ENCODE assay signal across 7 cellular contexts in the genomic region with DNA sequence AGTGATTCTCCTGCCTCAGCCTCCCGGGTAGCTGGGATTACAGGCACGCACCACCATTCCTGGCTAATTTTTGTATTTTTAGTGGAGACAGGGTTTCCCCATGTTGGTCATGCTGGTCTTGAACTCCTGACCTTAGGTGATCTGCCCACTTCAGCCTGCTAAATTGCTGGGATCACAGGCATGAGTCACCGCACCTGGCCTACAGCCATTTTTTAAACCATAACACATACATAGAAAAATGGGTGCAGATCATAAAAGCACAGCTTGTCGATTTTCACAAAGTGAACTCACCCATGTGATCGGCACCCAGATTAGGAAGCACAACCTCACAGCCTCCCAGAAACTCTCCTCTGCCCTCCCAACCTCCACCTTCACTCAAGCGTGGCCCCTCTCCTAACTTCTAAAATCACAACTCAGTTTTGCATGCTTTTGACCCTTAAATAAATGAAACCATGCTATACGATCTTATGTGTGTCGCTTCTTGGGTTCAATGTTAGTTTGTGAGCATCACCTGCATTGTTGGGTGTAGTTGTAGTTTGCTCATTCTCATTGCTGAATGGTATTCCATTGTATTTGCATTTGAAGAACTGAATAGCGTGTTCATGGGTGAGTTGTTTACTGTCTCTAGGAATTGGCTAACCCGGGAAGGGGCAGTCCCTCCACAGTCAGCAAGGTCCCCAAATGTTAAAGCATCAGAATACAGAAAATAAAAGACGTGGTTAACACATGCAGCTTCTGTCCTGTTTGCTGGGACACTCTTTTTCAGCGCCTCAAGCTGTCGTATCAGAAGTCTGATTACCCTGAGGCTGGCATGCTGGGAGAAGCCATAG.
DNase-seq lines count a peak whose midpoint lies in the region; ATAC-seq, FAIRE-seq and TF ChIP-seq lines count a peak whose summit lies in the region.
"Not testable (repeated sequence)": the region's sequence is repeated elsewhere in the genome, so short reads cannot be mapped to it uniquely, and the experiment has no call there.

No MANE protein-coding gene starts in this region.

- not testable (repeated sequence) for H3K4me2 ChIP-seq in H1 (ENCODE audit: insufficient read depth in 1 of 2, low read depth in 2 of 2, low read length in 2 of 2)

- H2BK12ac ChIP-seq in H1 (ENCODE audit: low read depth, low read length): not testable (repeated sequence)

- H3K27ac Mint-ChIP-seq in activated naive CD4-positive, alpha-beta T cell treated with anti-CD3 and anti-CD28 coated beads for 36 hours: peak overlapping the region; percentile 52
- not testable (repeated sequence) for H3K27ac Mint-ChIP-seq in stimulated activated naive B cell treated with anti-CD40 and anti-IgM and Interleukin-4, amounts not matched to agents 10 μg/mL and 1 μg/mL and 100 μg/mL, for 72 hours

- not testable (repeated sequence) for TF ChIP-seq CTCF in H1 (IDR thresholded peaks at IDR 0.05; ENCODE audit: control extremely low read depth in 1 of 3, insufficient read depth in 1 of 3, low read depth in 1 of 3, low read length in 3 of 3)

- POLR2A ChIA-PET in H1 (lab: Charles Lee; ENCODE audit: partially characterized antibody): interaction anchor here (1.4 kb wide), 1 partner anchor 91 kb away, joined by 4 read pairs; no protein-coding TSS in a partner anchor

- H3K27me3 ChIP-seq in NT2/D1 (ENCODE audit: insufficient read depth, insufficient read length); H1 (replicated peaks in 1 of 4; ENCODE audit: control insufficient read depth in 3 of 4, extremely low read depth in 1 of 4, insufficient read depth in 3 of 4, low read length in 3 of 4): not testable (repeated sequence)

- H3K9ac ChIP-seq in NT2/D1 (ENCODE audit: insufficient read length, low read depth): peak overlapping the region; percentile 32
- H3K9ac ChIP-seq in H1 (replicated peaks in 1 of 4; ENCODE audit: extremely low read depth in 1 of 4, low read depth in 3 of 4, low read length in 3 of 4): not testable (repeated sequence)

- not testable (repeated sequence) for H3K4me3 Mint-ChIP-seq in activated naive CD4-positive, alpha-beta T cell treated with anti-CD3 and anti-CD28 coated beads for 36 hours; stimulated activated naive B cell treated with anti-CD40 and anti-IgM and Interleukin-4, amounts not matched to agents 10 μg/mL and 1 μg/mL and 100 μg/mL, for 72 hours

- H3K27ac ChIP-seq in H1 (ENCODE audit: low read depth, low read length): not testable (repeated sequence)

- intact Hi-C loops in activated naive CD4-positive, alpha-beta T cell treated with anti-CD3 and anti-CD28 coated beads for 36 hours (cut with micrococcal nuclease): not testable (repeated sequence)

- not testable (repeated sequence) for TF ChIP-seq POLR2A in H1 (IDR thresholded peaks at IDR 0.05; ENCODE audit: control extremely low read depth in 1 of 2, low read depth in 2 of 2, low read length in 2 of 2)

- H3K18ac ChIP-seq in H1 (ENCODE audit: extremely low read depth, low read length): 0 out of 2 replicates have a peak overlapping the region, but pooled peaks have one; percentile 25

- H3K79me2 ChIP-seq in H1 (ENCODE audit: control insufficient read depth in 1 of 2, insufficient read depth in 2 of 2, low read length in 2 of 2): not testable (repeated sequence)

- H3K23ac ChIP-seq in H1 (ENCODE audit: insufficient read length): not testable (repeated sequence)

- not testable (repeated sequence) for H3K79me1 ChIP-seq in H1 (ENCODE audit: low read depth, low read length)

- not testable (repeated sequence) for H2AFZ ChIP-seq in H1 (ENCODE audit: low read length)

- H2AK5ac ChIP-seq in H1 (ENCODE audit: low read depth, low read length): not testable (repeated sequence)

- TF ChIP-seq RAD21 in H1 (IDR thresholded peaks at IDR 0.05 in 1 of 2, conservative IDR thresholded peaks at IDR 0.05 in 1 of 2; ENCODE audit: low read depth in 2 of 2, low read length in 2 of 2): not testable (repeated sequence)

- H4K20me1 ChIP-seq in H1 (replicated peaks in 1 of 2; ENCODE audit: control insufficient read depth in 1 of 2, insufficient read depth in 2 of 2, low read length in 2 of 2): not testable (repeated sequence)

- H4K8ac ChIP-seq in H1 (ENCODE audit: extremely low read depth, insufficient read depth, low read length): not testable (repeated sequence)

- H3K36me3 Mint-ChIP-seq in activated naive CD4-positive, alpha-beta T cell treated with anti-CD3 and anti-CD28 coated beads for 36 hours (ENCODE audit: low read depth): peaks cover 17% of the 10 kb centered on the region
- not testable (repeated sequence) for H3K36me3 Mint-ChIP-seq in stimulated activated naive B cell treated with anti-CD40 and anti-IgM and Interleukin-4, amounts not matched to agents 10 μg/mL and 1 μg/mL and 100 μg/mL, for 72 hours

- not testable (repeated sequence) for H2BK15ac ChIP-seq in H1 (ENCODE audit: low read length)

- CTCF ChIA-PET in activated naive CD4-positive, alpha-beta T cell treated with anti-CD3 and anti-CD28 coated beads for 36 hours (lab: Charles Lee): interaction anchor here (1.0 to 7.0 kb wide), 3 partner anchors 11 to 25 kb away, joined by 3 to 64 read pairs (median 53); no protein-coding TSS in a partner anchor
- CTCF ChIA-PET in H1 (lab: Charles Lee; ENCODE audit: partially characterized antibody): interaction anchor here (1.2 to 6.8 kb wide), 3 partner anchors 22 to 355 kb away, joined by 3 to 47 read pairs (median 36); no protein-coding TSS in a partner anchor

- not testable (repeated sequence) for H2BK5ac ChIP-seq in H1 (ENCODE audit: low read depth, low read length)

- not testable (repeated sequence) for H2BK20ac ChIP-seq in H1 (ENCODE audit: low read length)

- peak; percentile 50 for ATAC-seq in GM19395 (IDR thresholded peaks at IDR 0.05; ENCODE audit: unreplicated experiment)
- ATAC-seq in HG02610 (IDR thresholded peaks at IDR 0.05; ENCODE audit: unreplicated experiment): peak; percentile 46
- peak; percentile 59 to 62 for ATAC-seq in stimulated activated naive B cell treated with anti-CD40 and anti-IgM and Interleukin-4, amounts not matched to agents 10 μg/mL and 1 μg/mL and 100 μg/mL, for 72 hours (replicated peaks)

- not testable (repeated sequence) for DNase-seq in GM18507 (ENCODE audit: extremely low spot score, insufficient read length, low read depth); H1 (ENCODE audit: low read depth in 1 of 2, low spot score in 2 of 2); stimulated activated naive B cell treated with anti-CD40 and anti-IgM and Interleukin-4, amounts not matched to agents 10 μg/mL and 1 μg/mL and 100 μg/mL, for 72 hours
- DNase-seq in NT2/D1 (ENCODE audit: low read depth, low spot score): peak; percentile 23
- DNase-seq in activated naive CD4-positive, alpha-beta T cell treated with anti-CD3 and anti-CD28 coated beads for 36 hours: peak; percentile 56

- H3K14ac ChIP-seq in H1 (ENCODE audit: insufficient read length): not testable (repeated sequence)

- H3K9me3 ChIP-seq in NT2/D1 (ENCODE audit: insufficient read depth, low read length); H1 (ENCODE audit: insufficient read depth in 2 of 2, low read depth in 1 of 2, low read length in 1 of 2): not testable (repeated sequence)

- not testable (repeated sequence) for H2BK120ac ChIP-seq in H1 (replicated peaks; ENCODE audit: low read depth, low read length)

- not testable (repeated sequence) for H4K5ac ChIP-seq in H1 (ENCODE audit: insufficient read length, low read depth, low read length)

- peak; percentile 81 for FAIRE-seq in GM18507 (lab: Jason Lieb, UNC)
- peak; percentile 81 for FAIRE-seq in H1 (lab: Jason Lieb, UNC)

- not testable (repeated sequence) for H3K4me3 ChIP-seq in NT2/D1 (ENCODE audit: insufficient read length, low read depth); H1 (ENCODE audit: extremely low read depth in 1 of 4, insufficient read depth in 2 of 4, low read depth in 3 of 4, low read length in 4 of 4)

- not testable (repeated sequence) for H3K36me3 ChIP-seq in NT2/D1 (ENCODE audit: insufficient read depth, insufficient read length, low read length); H1 (ENCODE audit: control insufficient read depth in 2 of 4, insufficient read depth in 4 of 4, low read length in 3 of 4)

- H3K9me3 Mint-ChIP-seq in activated naive CD4-positive, alpha-beta T cell treated with anti-CD3 and anti-CD28 coated beads for 36 hours; stimulated activated naive B cell treated with anti-CD40 and anti-IgM and Interleukin-4, amounts not matched to agents 10 μg/mL and 1 μg/mL and 100 μg/mL, for 72 hours: not testable (repeated sequence)

- not testable (repeated sequence) for H3K4ac ChIP-seq in H1 (replicated peaks; ENCODE audit: insufficient read length, low read depth, low read length)

- not testable (repeated sequence) for H4K91ac ChIP-seq in H1 (replicated peaks; ENCODE audit: insufficient read length, low read length)

- not testable (repeated sequence) for H3K27me3 Mint-ChIP-seq in activated naive CD4-positive, alpha-beta T cell treated with anti-CD3 and anti-CD28 coated beads for 36 hours (ENCODE audit: low read depth); stimulated activated naive B cell treated with anti-CD40 and anti-IgM and Interleukin-4, amounts not matched to agents 10 μg/mL and 1 μg/mL and 100 μg/mL, for 72 hours

- peaks cover 50% of the 10 kb centered on the region for H3K4me1 Mint-ChIP-seq in activated naive CD4-positive, alpha-beta T cell treated with anti-CD3 and anti-CD28 coated beads for 36 hours (ENCODE audit: low read depth)
- H3K4me1 Mint-ChIP-seq in stimulated activated naive B cell treated with anti-CD40 and anti-IgM and Interleukin-4, amounts not matched to agents 10 μg/mL and 1 μg/mL and 100 μg/mL, for 72 hours: peaks cover 27 to 33% of the 10 kb centered on the region in 2 donors

- not testable (repeated sequence) for TF ChIP-seq EP300 in H1 (IDR thresholded peaks at IDR 0.05; ENCODE audit: borderline replicate concordance in 1 of 2, low read depth in 2 of 2, low read length in 2 of 2)

- H3K23me2 ChIP-seq in H1 (ENCODE audit: low read depth, low read length): not testable (repeated sequence)

- WGBS in H1 (ENCODE audit: extremely low coverage in 1 of 2, insufficient coverage in 1 of 2, insufficient read length in 1 of 2, insufficient replicate concordance in 2 of 2, low coverage in 1 of 2, low lambda C conversion rate in 2 of 2, missing lambda C conversion rate in 1 of 2), 2 experiments: 79% methylated on average over 13 of the region's 13 CpGs; no CpG with 5 or more reads in 1 of the 2 experiments

- not testable (repeated sequence) for H3K56ac ChIP-seq in H1 (replicated peaks; ENCODE audit: insufficient read length, low read depth, low read length)

- not testable (repeated sequence) for H3K4me1 ChIP-seq in NT2/D1 (ENCODE audit: insufficient read depth, insufficient read length); H1 (replicated peaks in 1 of 4; ENCODE audit: control insufficient read depth in 3 of 4, insufficient read depth in 4 of 4, low read length in 3 of 4)
